8 cellular contexts compared by ENCODE assay signal in the genomic region with DNA sequence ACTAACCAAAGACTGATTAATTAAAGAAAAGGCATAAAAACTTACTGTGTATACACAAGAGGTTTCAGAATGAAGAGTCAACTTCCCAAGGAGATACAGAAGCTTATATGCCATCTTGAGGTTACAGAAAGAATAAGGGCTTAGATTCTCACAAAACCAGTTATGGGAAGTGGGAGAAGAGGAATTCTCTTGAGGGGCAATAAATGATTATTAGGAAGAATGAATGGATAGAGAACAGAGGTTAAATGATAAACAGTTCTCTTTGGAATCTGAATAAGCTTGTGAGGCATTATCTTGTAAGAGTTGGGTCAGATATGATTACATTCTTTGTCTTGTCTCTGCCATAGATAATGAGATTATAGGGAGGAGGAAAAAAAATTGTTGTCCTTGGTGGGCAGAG.
"Had no signal": no experiment of that assay in that cellular context is flagged by ENCODE, and none has a peak within 500 bp of the region (broad histone marks: within the 10 kb centered on the region; RNA-seq: fewer than 3 reads in every experiment).

No MANE protein-coding gene starts in this region.

- ATAC-seq: HCT116, K562 had no signal

- H3K4me3 Mint-ChIP-seq: HFFc6 had no signal

- H3K9me3 Mint-ChIP-seq: HFFc6 had no signal

- H3K4me3 ChIP-seq: HAP-1, K562 had no signal

- H3K27ac Mint-ChIP-seq: HFFc6 had no signal

- DNase-seq: GOT3, H7, HFFc6, IMR-90, KG1 had no signal

- H3K36me3 ChIP-seq: HAP-1 had no signal
